31 cellular contexts compared by ENCODE assay signal in the genomic region with DNA sequence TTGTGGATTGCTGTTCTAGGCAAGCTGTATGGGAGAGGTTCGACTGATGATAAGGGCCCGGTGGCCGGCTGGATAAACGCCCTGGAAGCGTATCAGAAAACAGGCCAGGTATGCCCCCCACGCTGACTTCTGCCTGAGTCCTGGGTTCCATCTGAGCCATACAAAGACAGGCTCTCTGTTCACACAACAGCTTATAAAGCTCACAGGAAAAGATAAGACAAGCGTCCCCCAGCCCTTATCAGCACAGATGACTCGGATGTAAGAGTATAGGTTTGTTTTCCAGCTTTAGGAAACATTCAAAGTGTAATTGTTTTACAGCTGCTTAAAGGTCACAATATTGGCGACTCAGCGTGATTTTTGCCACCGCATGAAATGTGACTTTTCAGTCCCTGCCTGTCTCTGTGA. TPM values are rescaled to one million over a fixed set of nuclear protein-coding genes. Genes with fewer than 3 reads are reported as not detected.
DNase-seq lines count a peak whose midpoint lies in the region; ATAC-seq, FAIRE-seq and TF ChIP-seq lines count a peak whose summit lies in the region.
"Had no signal": no experiment of that assay in that cellular context is flagged by ENCODE, and none has a peak within 500 bp of the region (broad histone marks: within the 10 kb centered on the region; RNA-seq: fewer than 3 reads in every experiment).

No MANE protein-coding gene starts in this region.

- no peaks in the 10 kb centered on the region for H3K9me3 ChIP-seq in A549
- no peaks in the 10 kb centered on the region for H3K9me3 ChIP-seq in IMR-90 (ENCODE audit: control insufficient read depth, insufficient read depth, low read length)
- no peaks in the 10 kb centered on the region for H3K9me3 ChIP-seq in T-helper 17 cell (ENCODE audit: control insufficient read depth, low read length, poor library complexity, severe bottlenecking)
- no peaks in the 10 kb centered on the region for H3K9me3 ChIP-seq in breast epithelium
- H3K9me3 ChIP-seq: adrenal gland; BLaER1 treated with 17β-estradiol and CSF1 and Interleukin-3, amounts not matched to agents 10 nM and 100 nM; esophagus squamous epithelium; left ventricle myocardium inferior; SK-N-SH; tibial nerve had no signal

- no peak overlapping the region for H3K4me2 ChIP-seq in A549
- H3K4me2 ChIP-seq in IMR-90 (ENCODE audit: low read depth, low read length), result no peak overlapping the region
- H3K4me2 ChIP-seq: BLaER1 treated with 17β-estradiol and CSF1 and Interleukin-3, amounts not matched to agents 10 nM and 100 nM; SK-N-SH had no signal

- H2AK9ac ChIP-seq in IMR-90 (replicated peaks; ENCODE audit: low read depth, low read length, poor library complexity), result no peak overlapping the region

- TF ChIP-seq RAD21 in A549 (conservative IDR thresholded peaks at IDR 0.05 in 1 of 2, IDR thresholded peaks at IDR 0.05 in 1 of 2) (no peak), IMR-90 (IDR thresholded peaks at IDR 0.05; ENCODE audit: low read length) (no peak)

- H3K9me1 ChIP-seq in IMR-90 (ENCODE audit: insufficient read depth, low read length), result no peaks in the 10 kb centered on the region

- peaks cover 16 to 18% of the 10 kb centered on the region in 2 donors for H3K4me1 Mint-ChIP-seq in effector memory CD8-positive, alpha-beta T cell (ENCODE audit: low read depth in 2 of 2)
- H3K4me1 Mint-ChIP-seq in nephron (peaks cover 20% of the 10 kb centered on the region), T-helper 17 cell (peaks cover 18% of the 10 kb centered on the region)

- no peak overlapping the region for H2AK5ac ChIP-seq in IMR-90 (ENCODE audit: low read depth, low read length)

- in situ Hi-C loops in IMR-90 (cut with MboI; ENCODE audit: low sequenced_read_pairs), result no loop called here

- no peaks in the 10 kb centered on the region; the same call in 1 of the 2 replicates for H4K20me1 ChIP-seq in IMR-90 (ENCODE audit: insufficient read depth, low read length)

- CTCF ChIA-PET in A549 (lab: Yijun Ruan, JAX) (no interaction called here), IMR-90 (lab: Yijun Ruan, JAX) (no interaction called here)

- no peak overlapping the region for H4K5ac ChIP-seq in IMR-90 (ENCODE audit: low read depth, low read length)

- H2BK120ac ChIP-seq in IMR-90 (ENCODE audit: low read depth, low read length), result no peak overlapping the region

- TF ChIP-seq CTCF in A549 (IDR thresholded peaks at IDR 0.05), result no peak
- no peak for TF ChIP-seq CTCF in IMR-90 (conservative IDR thresholded peaks at IDR 0.05; ENCODE audit: low read depth, low read length)
- no peak for TF ChIP-seq CTCF in nephron (IDR thresholded peaks at IDR 0.05; ENCODE audit: unreplicated experiment in 3 of 3)
- no peak for TF ChIP-seq CTCF in breast epithelium (IDR thresholded peaks at IDR 0.05)

- no peak overlapping the region for H3K18ac ChIP-seq in IMR-90 (ENCODE audit: low read depth, low read length)

- no peak for TF ChIP-seq EP300 in A549 (IDR thresholded peaks at IDR 0.05)

- ATAC-seq in A549 (no peak), IMR-90 (ENCODE audit: low read depth) (no peak), HG02938 (IDR thresholded peaks at IDR 0.05; ENCODE audit: unreplicated experiment) (no peak), T-helper 17 cell (no peak)
- no peak for ATAC-seq in effector memory CD8-positive, alpha-beta T cell (replicated peaks)
- ATAC-seq: GM12878; stimulated activated naive CD8-positive, alpha-beta T cell treated with anti-CD3 and anti-CD28 coated beads, Interleukin-15, amount 100 ng/mL, for 72 hours had no signal

- WGBS in A549 (ENCODE audit: missing lambda C conversion rate), result 91% methylated on average over 11 of the region's 11 CpGs
- 82% methylated on average over 8 of the region's 11 CpGs; no CpG with 5 or more reads in 1 of the 2 experiments for WGBS in IMR-90 (ENCODE audit: extremely low coverage in 2 of 2, insufficient read length in 1 of 2), 2 experiments

- H2BK20ac ChIP-seq in IMR-90 (ENCODE audit: low read depth, low read length), result no peak overlapping the region

- H3K4ac ChIP-seq in IMR-90 (ENCODE audit: low read depth, low read length), result no peak overlapping the region

- H3K9ac ChIP-seq in IMR-90 (ENCODE audit: low read depth, low read length), result no peak overlapping the region
- H3K9ac ChIP-seq: SK-N-SH had no signal

- POLR2A ChIA-PET in A549 (lab: Yijun Ruan, JAX) (no interaction called here), IMR-90 (lab: Charles Lee; ENCODE audit: unreplicated experiment) (no interaction called here)

- intact Hi-C loops in IMR-90 (cut with micrococcal nuclease), result no loop called here
- intact Hi-C loops in breast epithelium (cut with DNase I; ENCODE audit: low total_unique reads), result no loop called here

- DNase-seq in A549 (ENCODE audit: low read depth in 1 of 2, low spot score in 1 of 2) (no peak), IMR-90 (no peak), T-helper 17 cell (no peak), SKM-1 (lab: John Stamatoyannopoulos, UW; ENCODE audit: unreplicated experiment) (no peak), breast epithelium (ENCODE audit: low spot score in 2 of 2) (no peak)
- DNase-seq in effector memory CD8-positive, alpha-beta T cell, result no peak
- DNase-seq: activated CD4-positive, alpha-beta T cell treated with anti-CD3 and anti-CD28 coated beads for 48 hours; activated gamma-delta T cell treated with Interleukin-2 at 50 U/mL for 16 hours; activated T-cell treated with anti-CD3 and anti-CD28 coated beads, Interleukin-2, amount 50 U/mL, for 24 hours; brain microvascular endothelial cell; esophagus squamous epithelium; left ventricle myocardium inferior; NCI-H1048; NCI-H1694; SK-N-SH; stimulated activated naive CD8-positive, alpha-beta T cell treated with anti-CD3 and anti-CD28 coated beads, Interleukin-15, amount 100 ng/mL, for 72 hours; T-helper 2 cell; WERI-Rb-1 had no signal

- H3K4me1 ChIP-seq in A549 (no peaks in the 10 kb centered on the region), IMR-90 (ENCODE audit: control insufficient read depth, insufficient read depth, low read length) (no peaks in the 10 kb centered on the region), breast epithelium (no peaks in the 10 kb centered on the region)
- H3K4me1 ChIP-seq: adrenal gland had no signal

- H3K4me3 ChIP-seq in A549 (no peak overlapping the region), IMR-90 (ENCODE audit: insufficient read depth, low read depth, low read length) (no peak overlapping the region), breast epithelium (no peak overlapping the region)
- H3K4me3 ChIP-seq: adrenal gland; BLaER1 treated with 17β-estradiol and CSF1 and Interleukin-3, amounts not matched to agents 10 nM and 100 nM; esophagus squamous epithelium; GM12878; left ventricle myocardium inferior; tibial nerve had no signal

- H3K27ac ChIP-seq in A549 (no peak overlapping the region), IMR-90 (ENCODE audit: insufficient read depth, low read length) (no peak overlapping the region), breast epithelium (no peak overlapping the region)
- H3K27ac ChIP-seq: adrenal gland; BLaER1 treated with 17β-estradiol and CSF1 and Interleukin-3, amounts not matched to agents 10 nM and 100 nM; brain microvascular endothelial cell; esophagus squamous epithelium; left ventricle myocardium inferior; RWPE1; tibial nerve; WERI-Rb-1 had no signal

- BruUV-seq in IMR-90 (replicated peaks; lab: Mats Ljungman, UMichigan), result no TSS peak

- no peaks in the 10 kb centered on the region for H3K27me3 Mint-ChIP-seq in effector memory CD8-positive, alpha-beta T cell
- no peaks in the 10 kb centered on the region for H3K27me3 Mint-ChIP-seq in nephron (ENCODE audit: low read depth)
- no peaks in the 10 kb centered on the region for H3K27me3 Mint-ChIP-seq in T-helper 17 cell
- H3K27me3 Mint-ChIP-seq: activated T-cell treated with anti-CD3 and anti-CD28 coated beads, Interleukin-2, amount 50 U/mL, for 24 hours; stimulated activated naive CD8-positive, alpha-beta T cell treated with anti-CD3 and anti-CD28 coated beads, Interleukin-15, amount 100 ng/mL, for 72 hours had no signal

- no peaks in the 10 kb centered on the region; a peak in 1 of 4 replicates for H3K79me1 ChIP-seq in IMR-90 (ENCODE audit: low read depth in 1 of 2, low read length in 2 of 2)

- H3K36me3 ChIP-seq in IMR-90 (ENCODE audit: control insufficient read depth, insufficient read depth, low read length), result peaks cover 69% of the 10 kb centered on the region
- H3K36me3 ChIP-seq in breast epithelium, result peaks cover 7% of the 10 kb centered on the region

- H4K91ac ChIP-seq in IMR-90 (ENCODE audit: insufficient read depth, low read depth, low read length), result no peak overlapping the region

- no peak overlapping the region for H2BK15ac ChIP-seq in IMR-90 (ENCODE audit: low read depth, low read length)

- H2AFZ ChIP-seq in IMR-90 (replicated peaks; ENCODE audit: low read length, poor library complexity), result no peak overlapping the region

- H3K27ac Mint-ChIP-seq in effector memory CD8-positive, alpha-beta T cell, result peak overlapping the region; percentile 81
- H3K27ac Mint-ChIP-seq in nephron (peak overlapping the region in 2 of 3 experiments; percentile 48 to 99), T-helper 17 cell (no peak overlapping the region)

- H3K4me3 Mint-ChIP-seq in effector memory CD8-positive, alpha-beta T cell, result no peak overlapping the region
- H3K4me3 Mint-ChIP-seq in nephron (no peak overlapping the region), T-helper 17 cell (no peak overlapping the region)
- H3K4me3 Mint-ChIP-seq: activated T-cell treated with anti-CD3 and anti-CD28 coated beads, Interleukin-2, amount 50 U/mL, for 24 hours; stimulated activated naive CD8-positive, alpha-beta T cell treated with anti-CD3 and anti-CD28 coated beads, Interleukin-15, amount 100 ng/mL, for 72 hours had no signal

- H2BK5ac ChIP-seq in IMR-90 (ENCODE audit: low read depth, low read length, poor library complexity, severe bottlenecking), result no peak overlapping the region

- H3K14ac ChIP-seq in IMR-90 (replicated peaks; ENCODE audit: low read depth, low read length), result no peak overlapping the region

- H3K36me3 Mint-ChIP-seq in effector memory CD8-positive, alpha-beta T cell (ENCODE audit: insufficient read depth), result peaks cover 77% of the 10 kb centered on the region
- H3K36me3 Mint-ChIP-seq in nephron (ENCODE audit: low read depth) (peaks cover 60% of the 10 kb centered on the region), T-helper 17 cell (ENCODE audit: low read depth) (peaks cover 20% of the 10 kb centered on the region)

- H3K23ac ChIP-seq in IMR-90 (ENCODE audit: low read depth, low read length), result no peak overlapping the region

- no peak overlapping the region for H3K56ac ChIP-seq in IMR-90 (ENCODE audit: extremely low read depth, insufficient read depth, low read length)

- TF ChIP-seq POLR2A in A549 (IDR thresholded peaks at IDR 0.05; ENCODE audit: low read length) (no peak), IMR-90 (IDR thresholded peaks at IDR 0.05; ENCODE audit: low read depth, low read length) (no peak), breast epithelium (IDR thresholded peaks at IDR 0.05) (no peak)

- dilution Hi-C loops in IMR-90 (cut with HindIII; ENCODE audit: low sequenced_read_pairs, unreplicated experiment), result no loop called here

- H3K9me3 Mint-ChIP-seq in effector memory CD8-positive, alpha-beta T cell, result no peaks in the 10 kb centered on the region
- no peaks in the 10 kb centered on the region for H3K9me3 Mint-ChIP-seq in nephron
- H3K9me3 Mint-ChIP-seq: activated T-cell treated with anti-CD3 and anti-CD28 coated beads, Interleukin-2, amount 50 U/mL, for 24 hours; stimulated activated naive CD8-positive, alpha-beta T cell treated with anti-CD3 and anti-CD28 coated beads, Interleukin-15, amount 100 ng/mL, for 72 hours had no signal

- no peak for FAIRE-seq in A549 (lab: Jason Lieb, UNC)
- FAIRE-seq: colon, frontal cortex, GM12878 had no signal

- H4K8ac ChIP-seq in IMR-90 (ENCODE audit: low read depth in 2 of 2, low read length in 2 of 2), result no peak overlapping the region

- H3K27me3 ChIP-seq in IMR-90 (ENCODE audit: control insufficient read depth, insufficient read depth, low read length), result no peaks in the 10 kb centered on the region
- H3K27me3 ChIP-seq in breast epithelium, result no peaks in the 10 kb centered on the region
- H3K27me3 ChIP-seq: adrenal gland; BLaER1 treated with 17β-estradiol and CSF1 and Interleukin-3, amounts not matched to agents 10 nM and 100 nM; brain microvascular endothelial cell; esophagus squamous epithelium; tibial nerve had no signal

RNA-seq across cellular contexts. Expression of a gene that starts 12.7 kb away (rescaled TPM):
- 77.6 and 93.7 TPM in 2 replicates for polyA plus RNA-seq in A549 (2011; rRNA removed)
- 78.7 and 81.3 TPM in 2 replicates for polyA plus RNA-seq in A549 (2012; cell fraction: cytosol; rRNA removed)
- polyA plus RNA-seq in A549 (2012; cell fraction: nucleus; rRNA removed), result 82.9 and 99.3 TPM in 2 replicates
- 104 to 107 TPM (median 106 TPM) in 3 replicates for polyA plus RNA-seq in A549 (2017; fragmentation: RNase III; extraction: RNeasy Plus Mini Kit Qiagen cat#74134 plus additional on column Dnase treatment)
- 101 and 102 TPM in 2 replicates for polyA minus RNA-seq in A549 (2011; rRNA and poly(A)+ RNA removed)
- 52.0 and 52.2 TPM in 2 replicates for total RNA-seq in IMR-90 (2012; rRNA removed)
- 59.7 and 67.9 TPM in 2 replicates for polyA plus RNA-seq in IMR-90 (2012; rRNA removed)
- 32.4 and 58.7 TPM in 2 replicates for polyA plus RNA-seq in IMR-90 (2012; cell fraction: cytosol; rRNA removed)
- 30.9 and 48.2 TPM in 2 replicates for polyA plus RNA-seq in IMR-90 (2012; cell fraction: nucleus; rRNA removed; ENCODE audit: low replicate concordance)
- total RNA-seq in T-helper 17 cell, result 100 to 1,000 TPM in 1 of 2 donors, 10 to 100 TPM in 1; 99.6 to 105 TPM
- total RNA-seq in breast epithelium, result 100 to 1,000 TPM in 1 of 3 donors, 10 to 100 TPM in 2; 81.0 to 104 (median 95.7) TPM

RNA-seq across cellular contexts. Expression of a gene that starts 25.5 kb away (rescaled TPM):
- polyA plus RNA-seq in A549 (2011; rRNA removed), result 0.16 TPM in 1 of 2 replicates, not detected in the other
- not detected in 2 replicates for polyA plus RNA-seq in A549 (2012; cell fraction: cytosol; rRNA removed)
- polyA plus RNA-seq in A549 (2012; cell fraction: nucleus; rRNA removed), result not detected in 2 replicates
- polyA plus RNA-seq in A549 (2017; fragmentation: RNase III; extraction: RNeasy Plus Mini Kit Qiagen cat#74134 plus additional on column Dnase treatment), result not detected in 3 replicates
- not detected in 2 replicates for polyA minus RNA-seq in A549 (2011; rRNA and poly(A)+ RNA removed)
- not detected in 2 replicates for total RNA-seq in IMR-90 (2012; rRNA removed)
- polyA plus RNA-seq in IMR-90 (2012; rRNA removed), result not detected in 2 replicates
- not detected in 2 replicates for polyA plus RNA-seq in IMR-90 (2012; cell fraction: cytosol; rRNA removed)
- 0.06 and 0.13 TPM in 2 replicates for polyA plus RNA-seq in IMR-90 (2012; cell fraction: nucleus; rRNA removed; ENCODE audit: low replicate concordance)
- under 1 TPM; 0.20 to 0.23 TPM for total RNA-seq in T-helper 17 cell
- under 1 TPM in 1 of 3 donors, not detected in 2; 0.33 TPM for total RNA-seq in breast epithelium
- total RNA-seq: adrenal gland, esophagus squamous epithelium, GM12878, left ventricle myocardium inferior, mesenteric fat pad, NCI-H460, OCI-LY7, skeletal muscle tissue had no signal
- polyA plus RNA-seq: SK-N-SH had no signal

RNA-seq across cellular contexts. Expression of a gene that starts 51.7 kb away (rescaled TPM):
- polyA plus RNA-seq in A549 (2011; rRNA removed) (not detected in 2 replicates), A549 (2017; fragmentation: RNase III; extraction: RNeasy Plus Mini Kit Qiagen cat#74134 plus additional on column Dnase treatment) (not detected in 3 replicates), IMR-90 (2012; rRNA removed) (not detected in 2 replicates)
- not detected in 2 replicates for polyA plus RNA-seq in A549 (2012; cell fraction: cytosol; rRNA removed)
- polyA plus RNA-seq in A549 (2012; cell fraction: nucleus; rRNA removed), result not detected in 2 replicates
- polyA minus RNA-seq in A549 (2011; rRNA and poly(A)+ RNA removed), result not detected in 2 replicates
- total RNA-seq in IMR-90 (2012; rRNA removed) (not detected in 2 replicates), T-helper 17 cell (not detected), breast epithelium (under 1 TPM in 1 of 3 donors, not detected in 2; 0.16 TPM)
- not detected in 2 replicates for polyA plus RNA-seq in IMR-90 (2012; cell fraction: cytosol; rRNA removed)
- not detected in 2 replicates for polyA plus RNA-seq in IMR-90 (2012; cell fraction: nucleus; rRNA removed; ENCODE audit: low replicate concordance)
- total RNA-seq: esophagus squamous epithelium, GM12878, mesenteric fat pad, NCI-H460, OCI-LY7 had no signal
- polyA plus RNA-seq: GM12878, SK-N-SH had no signal
